ENCODE assay signal across 21 cellular contexts in genomic region chr14:89750909-89751502, GRCh38.
DNase-seq lines count a peak whose midpoint lies in the region; ATAC-seq and TF ChIP-seq lines count a peak whose summit lies in the region.
"Had no signal": no experiment of that assay in that cellular context is flagged by ENCODE, and none has a peak within 500 bp of the region (broad histone marks: within the 10 kb centered on the region; RNA-seq: fewer than 3 reads in every experiment).

No MANE protein-coding gene starts in this region.

- H2AK5ac ChIP-seq in IMR-90 (ENCODE audit: low read depth, low read length), result no peak overlapping the region

- H4K5ac ChIP-seq in IMR-90 (ENCODE audit: low read depth, low read length), result no peak overlapping the region

- H3K27ac Mint-ChIP-seq in activated CD4-positive, alpha-beta memory T cell treated with anti-CD3 and anti-CD28 coated beads for 36 hours, result peak overlapping the region; percentile 70
- no peak overlapping the region for H3K27ac Mint-ChIP-seq in activated CD4-positive, alpha-beta memory T cell treated with anti-CD3 and anti-CD28 coated beads, Interleukin-2, amount 10 ng/mL, durations not matched to agents 7 days and 5 days
- peak overlapping the region; percentile 67 for H3K27ac Mint-ChIP-seq in activated T-helper 1 cell treated with anti-CD3 and anti-CD28 coated beads, Interleukin-12 subunit alpha, Interleukin-12 subunit beta, Interleukin-2, Interleukin-4 antibody, amounts not matched to agents 30 ng/mL and 10 ng/mL and 1 ng/mL, durations not matched to agents 14 hours and 24 hours and 36 hours
- no peak overlapping the region for H3K27ac Mint-ChIP-seq in nephron progenitor cell

- no peak overlapping the region for H3K14ac ChIP-seq in IMR-90 (replicated peaks; ENCODE audit: low read depth, low read length)

- no peak for ATAC-seq in IMR-90 (ENCODE audit: low read depth)

- H3K79me1 ChIP-seq in IMR-90 (ENCODE audit: low read depth in 1 of 2, low read length in 2 of 2), result no peaks in the 10 kb centered on the region

- H3K4me1 Mint-ChIP-seq in activated CD4-positive, alpha-beta memory T cell treated with anti-CD3 and anti-CD28 coated beads for 36 hours (ENCODE audit: low read depth), result peaks cover 45% of the 10 kb centered on the region
- H3K4me1 Mint-ChIP-seq in activated CD4-positive, alpha-beta memory T cell treated with anti-CD3 and anti-CD28 coated beads, Interleukin-2, amount 10 ng/mL, durations not matched to agents 7 days and 5 days, result peaks cover 23% of the 10 kb centered on the region
- H3K4me1 Mint-ChIP-seq in activated T-helper 1 cell treated with anti-CD3 and anti-CD28 coated beads, Interleukin-12 subunit alpha, Interleukin-12 subunit beta, Interleukin-2, Interleukin-4 antibody, amounts not matched to agents 30 ng/mL and 10 ng/mL and 1 ng/mL, durations not matched to agents 14 hours and 24 hours and 36 hours (ENCODE audit: low read depth), result peaks cover 23% of the 10 kb centered on the region
- no peaks in the 10 kb centered on the region for H3K4me1 Mint-ChIP-seq in nephron progenitor cell

- H3K36me3 ChIP-seq in IMR-90 (ENCODE audit: control insufficient read depth, insufficient read depth, low read length), result no peaks in the 10 kb centered on the region
- H3K36me3 ChIP-seq: BLaER1, prostate gland had no signal

- H3K36me3 Mint-ChIP-seq in activated CD4-positive, alpha-beta memory T cell treated with anti-CD3 and anti-CD28 coated beads for 36 hours, result peaks cover 2% of the 10 kb centered on the region
- H3K36me3 Mint-ChIP-seq in activated CD4-positive, alpha-beta memory T cell treated with anti-CD3 and anti-CD28 coated beads, Interleukin-2, amount 10 ng/mL, durations not matched to agents 7 days and 5 days (ENCODE audit: low read depth), result peaks cover 8% of the 10 kb centered on the region
- H3K36me3 Mint-ChIP-seq in activated T-helper 1 cell treated with anti-CD3 and anti-CD28 coated beads, Interleukin-12 subunit alpha, Interleukin-12 subunit beta, Interleukin-2, Interleukin-4 antibody, amounts not matched to agents 30 ng/mL and 10 ng/mL and 1 ng/mL, durations not matched to agents 14 hours and 24 hours and 36 hours (ENCODE audit: low read depth), result peaks cover 4% of the 10 kb centered on the region
- H3K36me3 Mint-ChIP-seq in nephron progenitor cell (ENCODE audit: low read depth), result peaks cover under 1% of the 10 kb centered on the region

- dilution Hi-C loops in IMR-90 (cut with HindIII; ENCODE audit: low sequenced_read_pairs, unreplicated experiment), result no loop called here

- no peak overlapping the region for H3K4me3 Mint-ChIP-seq in activated CD4-positive, alpha-beta memory T cell treated with anti-CD3 and anti-CD28 coated beads for 36 hours
- H3K4me3 Mint-ChIP-seq in activated CD4-positive, alpha-beta memory T cell treated with anti-CD3 and anti-CD28 coated beads, Interleukin-2, amount 10 ng/mL, durations not matched to agents 7 days and 5 days, result no peak overlapping the region
- no peak overlapping the region for H3K4me3 Mint-ChIP-seq in activated T-helper 1 cell treated with anti-CD3 and anti-CD28 coated beads, Interleukin-12 subunit alpha, Interleukin-12 subunit beta, Interleukin-2, Interleukin-4 antibody, amounts not matched to agents 30 ng/mL and 10 ng/mL and 1 ng/mL, durations not matched to agents 14 hours and 24 hours and 36 hours
- H3K4me3 Mint-ChIP-seq in nephron progenitor cell, result no peak overlapping the region

- H3K9me3 Mint-ChIP-seq in activated CD4-positive, alpha-beta memory T cell treated with anti-CD3 and anti-CD28 coated beads for 36 hours, result peaks cover 13% of the 10 kb centered on the region
- peaks cover 24% of the 10 kb centered on the region for H3K9me3 Mint-ChIP-seq in activated CD4-positive, alpha-beta memory T cell treated with anti-CD3 and anti-CD28 coated beads, Interleukin-2, amount 10 ng/mL, durations not matched to agents 7 days and 5 days
- peaks cover 32% of the 10 kb centered on the region for H3K9me3 Mint-ChIP-seq in activated T-helper 1 cell treated with anti-CD3 and anti-CD28 coated beads, Interleukin-12 subunit alpha, Interleukin-12 subunit beta, Interleukin-2, Interleukin-4 antibody, amounts not matched to agents 30 ng/mL and 10 ng/mL and 1 ng/mL, durations not matched to agents 14 hours and 24 hours and 36 hours
- peaks cover 28% of the 10 kb centered on the region for H3K9me3 Mint-ChIP-seq in nephron progenitor cell

- no peak overlapping the region for H4K8ac ChIP-seq in IMR-90 (ENCODE audit: low read depth in 2 of 2, low read length in 2 of 2)

- TF ChIP-seq CTCF in IMR-90 (conservative IDR thresholded peaks at IDR 0.05; ENCODE audit: low read depth, low read length) (no peak), nephron progenitor cell (IDR thresholded peaks at IDR 0.05) (no peak)

- no peak overlapping the region; the same call in 1 of the 2 replicates for H3K4ac ChIP-seq in IMR-90 (ENCODE audit: low read depth, low read length)

- DNase-seq in activated CD4-positive, alpha-beta memory T cell treated with anti-CD3 and anti-CD28 coated beads for 36 hours, result peak; percentile 69
- DNase-seq in activated CD4-positive, alpha-beta memory T cell treated with anti-CD3 and anti-CD28 coated beads, Interleukin-2, amount 10 ng/mL, durations not matched to agents 7 days and 5 days, result no peak
- DNase-seq in IMR-90 (no peak), COLO829 (ENCODE audit: low spot score) (no peak), nephron progenitor cell (no peak), NCI-H774 (lab: John Stamatoyannopoulos, UW) (no peak)
- no peak for DNase-seq in activated T-helper 1 cell treated with anti-CD3 and anti-CD28 coated beads, Interleukin-12 subunit alpha, Interleukin-12 subunit beta, Interleukin-2, Interleukin-4 antibody, amounts not matched to agents 30 ng/mL and 10 ng/mL and 1 ng/mL, durations not matched to agents 14 hours and 24 hours and 36 hours (ENCODE audit: low spot score)
- DNase-seq in stimulated activated CD4-positive, alpha-beta T cell treated with anti-CD3 and anti-CD28 coated beads, Interleukin-1b, Interleukin-23, amount 100 ng/mL, for 48 hours, result peak; percentile 73
- DNase-seq: activated CD4-positive, alpha-beta T cell treated with anti-CD3 and anti-CD28 coated beads, Interleukin-2, amount 50 U/mL, for 4 hours; activated effector memory CD4-positive, alpha-beta T cell treated with anti-CD3 and anti-CD28 coated beads, Interleukin-2, amount 50 U/mL, for 16 hours; aorta; Calu3; dorsolateral prefrontal cortex; Karpas-422; kidney; NCI-H1048; NCI-H187 treated with DMSO at 0.1 percent for 48 hours; NCI-H226; SIG-M5 had no signal

- H3K27me3 ChIP-seq in IMR-90 (ENCODE audit: control insufficient read depth, insufficient read depth, low read length), result no peaks in the 10 kb centered on the region
- H3K27me3 ChIP-seq: BLaER1, dorsolateral prefrontal cortex had no signal

- TF ChIP-seq RAD21 in IMR-90 (IDR thresholded peaks at IDR 0.05; ENCODE audit: low read length), result no peak

- H3K27ac ChIP-seq in IMR-90 (ENCODE audit: insufficient read depth, low read length), result no peak overlapping the region
- H3K27ac ChIP-seq: BLaER1, dorsolateral prefrontal cortex, prostate gland had no signal

- BruUV-seq in IMR-90 (replicated peaks; lab: Mats Ljungman, UMichigan), result no TSS peak

- H3K4me3 ChIP-seq in IMR-90 (ENCODE audit: insufficient read depth, low read depth, low read length), result no peak overlapping the region
- H3K4me3 ChIP-seq: BLaER1, dorsolateral prefrontal cortex, prostate gland had no signal

- intact Hi-C loops in activated CD4-positive, alpha-beta memory T cell treated with anti-CD3 and anti-CD28 coated beads for 36 hours (cut with micrococcal nuclease), result loop anchor here (1.0 to 2.0 kb wide), 8 partner anchors 16 to 328 kb away; no protein-coding TSS in a partner anchor
- intact Hi-C loops in IMR-90 (cut with micrococcal nuclease), result no loop called here
- intact Hi-C loops in activated T-helper 1 cell treated with anti-CD3 and anti-CD28 coated beads, Interleukin-12 subunit alpha, Interleukin-12 subunit beta, Interleukin-2, Interleukin-4 antibody, amounts not matched to agents 30 ng/mL and 10 ng/mL and 1 ng/mL, durations not matched to agents 14 hours and 24 hours and 36 hours (cut with micrococcal nuclease), result loop anchor here (1.0 to 5.0 kb wide), 8 partner anchors 27 to 334 kb away; partner anchors contain the start of gene FOXN3

- no peak overlapping the region for H2AFZ ChIP-seq in IMR-90 (replicated peaks; ENCODE audit: low read length, poor library complexity)

- peaks cover 5% of the 10 kb centered on the region; the same call in 1 of the 2 replicates for H3K9me3 ChIP-seq in IMR-90 (ENCODE audit: control insufficient read depth, insufficient read depth, low read length)
- H3K9me3 ChIP-seq: prostate gland had no signal

- no peak overlapping the region for H3K4me2 ChIP-seq in IMR-90 (ENCODE audit: low read depth, low read length)
- H3K4me2 ChIP-seq: BLaER1 had no signal

- no peaks in the 10 kb centered on the region for H3K27me3 Mint-ChIP-seq in activated CD4-positive, alpha-beta memory T cell treated with anti-CD3 and anti-CD28 coated beads for 36 hours
- H3K27me3 Mint-ChIP-seq in activated CD4-positive, alpha-beta memory T cell treated with anti-CD3 and anti-CD28 coated beads, Interleukin-2, amount 10 ng/mL, durations not matched to agents 7 days and 5 days, result no peaks in the 10 kb centered on the region
- no peaks in the 10 kb centered on the region for H3K27me3 Mint-ChIP-seq in activated T-helper 1 cell treated with anti-CD3 and anti-CD28 coated beads, Interleukin-12 subunit alpha, Interleukin-12 subunit beta, Interleukin-2, Interleukin-4 antibody, amounts not matched to agents 30 ng/mL and 10 ng/mL and 1 ng/mL, durations not matched to agents 14 hours and 24 hours and 36 hours (ENCODE audit: insufficient read depth)
- H3K27me3 Mint-ChIP-seq in nephron progenitor cell (ENCODE audit: low read depth, poor library complexity), result no peaks in the 10 kb centered on the region

- H2AK9ac ChIP-seq in IMR-90 (replicated peaks; ENCODE audit: low read depth, low read length, poor library complexity), result no peak overlapping the region

- no peak overlapping the region for H2BK15ac ChIP-seq in IMR-90 (ENCODE audit: low read depth, low read length)

- peak overlapping the region; percentile 15; the same call in 1 of the 2 replicates for H2BK20ac ChIP-seq in IMR-90 (ENCODE audit: low read depth, low read length)

- no CpG with 5 or more reads among the region's 5 CpGs for WGBS in IMR-90 (ENCODE audit: extremely low coverage in 2 of 2, insufficient read length in 1 of 2), 2 experiments

- H3K4me1 ChIP-seq in IMR-90 (ENCODE audit: control insufficient read depth, insufficient read depth, low read length), result peaks cover 2% of the 10 kb centered on the region; the same call in 1 of the 2 replicates
- H3K4me1 ChIP-seq: BLaER1, prostate gland had no signal

- no peak overlapping the region for H4K91ac ChIP-seq in IMR-90 (ENCODE audit: insufficient read depth, low read depth, low read length)

- no peak overlapping the region for H2BK5ac ChIP-seq in IMR-90 (ENCODE audit: low read depth, low read length, poor library complexity, severe bottlenecking)

- no peak overlapping the region for H3K9ac ChIP-seq in IMR-90 (ENCODE audit: low read depth, low read length)
- H3K9ac ChIP-seq: BLaER1 had no signal

- H4K20me1 ChIP-seq in IMR-90 (ENCODE audit: insufficient read depth, low read length), result no peaks in the 10 kb centered on the region
- H4K20me1 ChIP-seq: BLaER1 had no signal

- H3K9me1 ChIP-seq in IMR-90 (ENCODE audit: insufficient read depth, low read length), result no peaks in the 10 kb centered on the region

- in situ Hi-C loops in IMR-90 (cut with MboI; ENCODE audit: low sequenced_read_pairs), result loop anchor here (25.0 kb wide), 1 partner anchor 714 kb away; no protein-coding TSS in a partner anchor

- H3K56ac ChIP-seq in IMR-90 (ENCODE audit: extremely low read depth, insufficient read depth, low read length), result no peak overlapping the region

- no peak for TF ChIP-seq POLR2A in IMR-90 (IDR thresholded peaks at IDR 0.05; ENCODE audit: low read depth, low read length)

- no peak overlapping the region for H3K18ac ChIP-seq in IMR-90 (ENCODE audit: low read depth, low read length)

- CTCF ChIA-PET in activated CD4-positive, alpha-beta memory T cell treated with anti-CD3 and anti-CD28 coated beads for 36 hours (lab: Charles Lee), result interaction anchor here (0.7 to 1.4 kb wide), 4 partner anchors 12 to 320 kb away, joined by 3 read pairs; no protein-coding TSS in a partner anchor
- CTCF ChIA-PET in activated CD4-positive, alpha-beta memory T cell treated with anti-CD3 and anti-CD28 coated beads, Interleukin-2, amount 10 ng/mL, durations not matched to agents 7 days and 5 days (lab: Charles Lee), result interaction anchor here (1.0 kb wide), 1 partner anchor 17 kb away, joined by 4 read pairs; no protein-coding TSS in a partner anchor
- CTCF ChIA-PET in IMR-90 (lab: Yijun Ruan, JAX), result no interaction called here

- no peak overlapping the region for H2BK120ac ChIP-seq in IMR-90 (ENCODE audit: low read depth, low read length)

- 0 out of 2 replicates have a peak overlapping the region, but pooled peaks have one; percentile 14 for H3K23ac ChIP-seq in IMR-90 (ENCODE audit: low read depth, low read length)

- POLR2A ChIA-PET in activated CD4-positive, alpha-beta memory T cell treated with anti-CD3 and anti-CD28 coated beads for 36 hours (lab: Charles Lee), result interaction anchor here (0.7 to 2.0 kb wide), 8 partner anchors 26 to 138 kb away, joined by 3 to 13 read pairs (median 4); no protein-coding TSS in a partner anchor
- POLR2A ChIA-PET in activated CD4-positive, alpha-beta memory T cell treated with anti-CD3 and anti-CD28 coated beads, Interleukin-2, amount 10 ng/mL, durations not matched to agents 7 days and 5 days (lab: Charles Lee), result interaction anchor here (0.8 to 1.6 kb wide), 5 partner anchors 10 to 132 kb away, joined by 3 to 4 read pairs (median 3); no protein-coding TSS in a partner anchor
- POLR2A ChIA-PET in IMR-90 (lab: Charles Lee; ENCODE audit: unreplicated experiment), result no interaction called here

Comparison
In these comparisons a context has a peak if more than half of its experiments do, and no peak if none do; other contexts are left out.
1. DNase-seq: peak in activated CD4-positive, alpha-beta memory T cell treated with anti-CD3 and anti-CD28 coated beads for 36 hours (single experiment) and stimulated activated CD4-positive, alpha-beta T cell treated with anti-CD3 and anti-CD28 coated beads, Interleukin-1b, Interleukin-23, amount 100 ng/mL, for 48 hours (single experiment); none in activated CD4-positive, alpha-beta memory T cell treated with anti-CD3 and anti-CD28 coated beads, Interleukin-2, amount 10 ng/mL, durations not matched to agents 7 days and 5 days (single experiment), IMR-90 (single experiment), activated T-helper 1 cell treated with anti-CD3 and anti-CD28 coated beads, Interleukin-12 subunit alpha, Interleukin-12 subunit beta, Interleukin-2, Interleukin-4 antibody, amounts not matched to agents 30 ng/mL and 10 ng/mL and 1 ng/mL, durations not matched to agents 14 hours and 24 hours and 36 hours (single experiment), COLO829 (single experiment), nephron progenitor cell (single experiment) and NCI-H774 (single experiment).
2. H3K27ac Mint-ChIP-seq: peak in activated CD4-positive, alpha-beta memory T cell treated with anti-CD3 and anti-CD28 coated beads for 36 hours (single experiment) and activated T-helper 1 cell treated with anti-CD3 and anti-CD28 coated beads, Interleukin-12 subunit alpha, Interleukin-12 subunit beta, Interleukin-2, Interleukin-4 antibody, amounts not matched to agents 30 ng/mL and 10 ng/mL and 1 ng/mL, durations not matched to agents 14 hours and 24 hours and 36 hours (single experiment); none in activated CD4-positive, alpha-beta memory T cell treated with anti-CD3 and anti-CD28 coated beads, Interleukin-2, amount 10 ng/mL, durations not matched to agents 7 days and 5 days (single experiment) and nephron progenitor cell (single experiment).